Comparison of ENCODE assay signal across 1 cellular context in the genomic region with DNA sequence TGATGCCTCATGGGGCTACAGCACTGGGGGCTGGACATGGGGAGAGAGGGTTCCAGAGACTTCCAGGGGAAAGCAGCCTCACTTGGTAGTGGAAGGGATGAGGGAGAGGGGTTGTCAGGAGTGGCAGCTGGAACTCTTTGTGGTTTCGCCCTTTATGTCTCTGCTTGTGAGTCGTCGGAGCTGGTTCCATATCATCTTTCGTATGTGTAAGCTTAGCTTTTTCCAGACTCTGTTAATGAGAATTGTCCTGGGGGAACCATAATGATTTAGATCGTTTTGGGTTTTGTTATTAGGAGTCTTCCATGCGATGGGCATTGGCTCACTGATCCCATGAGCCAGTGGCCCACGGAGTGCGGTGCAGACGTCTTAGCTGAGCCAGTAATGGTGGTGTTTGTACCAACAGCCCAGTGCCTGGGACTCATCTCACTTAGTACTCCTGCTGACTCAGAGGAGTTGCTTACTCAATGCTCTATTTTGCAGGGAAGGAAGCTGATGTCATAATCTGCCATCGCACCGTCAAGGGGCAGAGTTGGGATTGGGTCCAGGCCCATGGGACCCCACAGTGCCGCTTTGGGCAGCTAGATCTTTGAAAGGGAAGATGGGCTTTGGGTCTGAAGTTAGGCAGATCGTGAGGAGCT.
TF ChIP-seq lines count a peak whose summit lies in the region.

No MANE protein-coding gene starts in this region.

TF ChIP-seq in SK-N-SH, 30 proteins besides CTCF, POLR2A, EP300 and RAD21 (continued from another document):
- TF ChIP-seq, protein P1, sequence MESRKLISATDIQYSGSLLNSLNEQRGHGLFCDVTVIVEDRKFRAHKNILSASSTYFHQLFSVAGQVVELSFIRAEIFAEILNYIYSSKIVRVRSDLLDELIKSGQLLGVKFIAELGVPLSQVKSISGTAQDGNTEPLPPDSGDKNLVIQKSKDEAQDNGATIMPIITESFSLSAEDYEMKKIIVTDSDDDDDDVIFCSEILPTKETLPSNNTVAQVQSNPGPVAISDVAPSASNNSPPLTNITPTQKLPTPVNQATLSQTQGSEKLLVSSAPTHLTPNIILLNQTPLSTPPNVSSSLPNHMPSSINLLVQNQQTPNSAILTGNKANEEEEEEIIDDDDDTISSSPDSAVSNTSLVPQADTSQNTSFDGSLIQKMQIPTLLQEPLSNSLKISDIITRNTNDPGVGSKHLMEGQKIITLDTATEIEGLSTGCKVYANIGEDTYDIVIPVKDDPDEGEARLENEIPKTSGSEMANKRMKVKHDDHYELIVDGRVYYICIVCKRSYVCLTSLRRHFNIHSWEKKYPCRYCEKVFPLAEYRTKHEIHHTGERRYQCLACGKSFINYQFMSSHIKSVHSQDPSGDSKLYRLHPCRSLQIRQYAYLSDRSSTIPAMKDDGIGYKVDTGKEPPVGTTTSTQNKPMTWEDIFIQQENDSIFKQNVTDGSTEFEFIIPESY (IDR thresholded peaks at IDR 0.05; ENCODE audit: borderline replicate concordance, low read depth), result no peak
- TF ChIP-seq TCF12 (IDR thresholded peaks at IDR 0.05) (peak; percentile 74), RXRA (IDR thresholded peaks at IDR 0.05; ENCODE audit: borderline replicate concordance, low read depth) (peak; percentile 62; the same call in 1 of the 2 replicates), POLR2AphosphoS5 (IDR thresholded peaks at IDR 0.05; ENCODE audit: low read depth, low read length) (no peak), NFIC (IDR thresholded peaks at IDR 0.05; ENCODE audit: borderline replicate concordance) (peak; percentile 44), JUND (IDR thresholded peaks at IDR 0.05) (peak; percentile 71), FOSL2 (IDR thresholded peaks at IDR 0.05; ENCODE audit: borderline replicate concordance, low read depth) (peak; percentile 85), RFX5 (IDR thresholded peaks at IDR 0.05; ENCODE audit: low read length) (no peak)
- TF ChIP-seq, protein P2, sequence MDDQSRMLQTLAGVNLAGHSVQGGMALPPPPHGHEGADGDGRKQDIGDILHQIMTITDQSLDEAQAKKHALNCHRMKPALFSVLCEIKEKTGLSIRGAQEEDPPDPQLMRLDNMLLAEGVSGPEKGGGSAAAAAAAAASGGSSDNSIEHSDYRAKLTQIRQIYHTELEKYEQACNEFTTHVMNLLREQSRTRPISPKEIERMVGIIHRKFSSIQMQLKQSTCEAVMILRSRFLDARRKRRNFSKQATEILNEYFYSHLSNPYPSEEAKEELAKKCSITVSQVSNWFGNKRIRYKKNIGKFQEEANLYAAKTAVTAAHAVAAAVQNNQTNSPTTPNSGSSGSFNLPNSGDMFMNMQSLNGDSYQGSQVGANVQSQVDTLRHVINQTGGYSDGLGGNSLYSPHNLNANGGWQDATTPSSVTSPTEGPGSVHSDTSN (IDR thresholded peaks at IDR 0.05), result peak; percentile 53
- TF ChIP-seq, protein P3, sequence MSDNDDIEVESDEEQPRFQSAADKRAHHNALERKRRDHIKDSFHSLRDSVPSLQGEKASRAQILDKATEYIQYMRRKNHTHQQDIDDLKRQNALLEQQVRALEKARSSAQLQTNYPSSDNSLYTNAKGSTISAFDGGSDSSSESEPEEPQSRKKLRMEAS (IDR thresholded peaks at IDR 0.05; ENCODE audit: low read depth), result peak; percentile 23; the same call in 1 of the 2 replicates
